In the genomic region with DNA sequence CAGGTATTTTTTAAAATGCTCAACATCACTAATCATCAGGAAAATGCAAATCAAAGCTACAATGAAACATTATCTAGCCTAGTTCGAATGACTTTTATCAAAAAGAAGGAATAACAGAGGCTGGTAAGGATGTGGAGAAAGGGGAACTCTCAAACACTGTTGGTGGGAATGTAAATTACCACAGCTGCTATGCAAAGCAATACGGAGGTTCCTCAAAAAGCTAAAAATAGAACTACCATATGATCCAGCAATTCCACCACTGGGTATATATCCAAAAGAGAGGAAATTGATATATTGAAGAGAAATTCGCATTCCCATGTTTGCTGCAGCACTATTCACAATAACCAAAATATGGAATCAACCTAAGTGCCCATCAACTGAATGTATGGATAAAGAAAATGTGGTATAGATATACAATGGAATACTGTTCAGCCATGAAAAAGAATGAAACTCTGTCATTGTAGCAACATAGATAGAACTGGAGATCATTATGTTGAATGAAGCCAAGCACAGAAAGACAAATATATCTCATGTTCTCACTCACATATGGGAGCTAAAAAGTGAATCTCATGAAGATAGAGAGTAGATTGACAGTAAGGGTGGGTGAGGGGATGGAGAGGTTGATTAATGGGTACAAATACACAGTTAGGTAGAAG, we compare ENCODE assay signal across 16 cellular contexts.
"Had no signal": no experiment of that assay in that cellular context is flagged by ENCODE, and none has a peak within 500 bp of the region (broad histone marks: within the 10 kb centered on the region; RNA-seq: fewer than 3 reads in every experiment).

No MANE protein-coding gene starts in this region.

- H3K27ac ChIP-seq: dorsolateral prefrontal cortex, gastrocnemius medialis, lower lobe of right lung, skin epidermis had no signal

- DNase-seq: activated CD4-positive, alpha-beta T cell treated with anti-CD3 and anti-CD28 coated beads, Interleukin-2, amount 50 U/mL, for 4 hours; activated CD4-positive, CD25-positive, alpha-beta regulatory T cell treated with anti-CD3 and anti-CD28 coated beads, Interleukin-2, amount 50 U/mL, for 72 hours; activated naive CD4-positive, alpha-beta T cell treated with anti-CD3 and anti-CD28 coated beads for 36 hours; dorsolateral prefrontal cortex; erythroblast; gastrocnemius medialis; heart left ventricle; immature natural killer cell; lower lobe of right lung; nephron progenitor cell; right cardiac atrium; stimulated activated CD4-positive, alpha-beta T cell treated with anti-CD3 and anti-CD28 coated beads, Interleukin-15, amount 100 ng/mL, for 24 hours; stimulated activated CD4-positive, alpha-beta T cell treated with anti-CD3 and anti-CD28 coated beads, Interleukin-4, amount 100 ng/mL, for 1 hour; stimulated activated naive CD4-positive, alpha-beta T cell treated with Interleukin-2 at 50 U/mL for 16 hours; trophoblast cell had no signal

- H3K36me3 ChIP-seq: gastrocnemius medialis, heart left ventricle, lower lobe of right lung had no signal

- ATAC-seq: gastrocnemius medialis, right cardiac atrium had no signal

- H3K9me3 ChIP-seq: gastrocnemius medialis had no signal

- H3K27me3 ChIP-seq: dorsolateral prefrontal cortex, gastrocnemius medialis, heart left ventricle had no signal

- H3K4me3 ChIP-seq: dorsolateral prefrontal cortex, gastrocnemius medialis, heart left ventricle, lower lobe of right lung, skin epidermis had no signal
